ENCODE assay signal across 36 cellular contexts in the genomic region with DNA sequence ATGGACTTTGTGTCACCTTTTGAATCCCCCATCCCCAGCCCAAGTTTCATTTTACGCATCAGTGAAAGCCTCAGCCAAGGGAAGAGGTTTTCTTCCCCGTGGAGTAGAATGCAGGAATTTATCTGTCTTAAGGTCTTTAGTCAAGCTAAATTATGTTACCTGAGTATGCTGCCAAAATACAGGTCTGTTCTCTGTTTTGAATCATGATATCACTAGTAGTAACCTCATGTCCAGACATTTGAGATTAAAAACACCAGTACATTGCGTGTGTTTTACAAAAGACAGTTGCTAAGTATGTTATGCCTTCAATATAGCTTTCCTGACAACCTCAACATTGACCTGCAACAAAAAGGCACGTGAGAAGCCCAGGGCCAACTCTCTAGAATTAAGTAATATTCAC. TPM values are rescaled to one million over a fixed set of nuclear protein-coding genes. Genes with fewer than 3 reads are reported as not detected.
"Had no signal": no experiment of that assay in that cellular context is flagged by ENCODE, and none has a peak within 500 bp of the region (broad histone marks: within the 10 kb centered on the region; RNA-seq: fewer than 3 reads in every experiment).

No MANE protein-coding gene starts in this region.

- H3K27me3 Mint-ChIP-seq: brain had no signal

- H3K4me3 ChIP-seq: K562, Peyer's patch had no signal

- H3K4me3 Mint-ChIP-seq: activated CD4-positive, alpha-beta memory T cell treated with anti-CD3 and anti-CD28 coated beads, Interleukin-2, amount 10 ng/mL, durations not matched to agents 7 days and 5 days; activated CD8-positive, alpha-beta memory T cell treated with anti-CD3 and anti-CD28 coated beads, Interleukin-2, amount 10 ng/mL, durations not matched to agents 7 days and 5 days; activated naive CD4-positive, alpha-beta T cell treated with anti-CD3 and anti-CD28 coated beads, Interleukin-2, amount 10 ng/mL, durations not matched to agents 7 days and 5 days; activated naive CD8-positive, alpha-beta T cell; activated naive CD8-positive, alpha-beta T cell treated with anti-CD3 and anti-CD28 coated beads, Interleukin-2, amount 50 U/mL, for 24 hours; brain had no signal

- ATAC-seq: activated CD8-positive, alpha-beta memory T cell treated with anti-CD3 and anti-CD28 coated beads, Interleukin-2, amount 10 ng/mL, durations not matched to agents 7 days and 5 days; activated naive CD8-positive, alpha-beta T cell treated with anti-CD3 and anti-CD28 coated beads, Interleukin-2, amount 50 U/mL, for 24 hours; K562; PC-3; Right ventricle myocardium inferior had no signal

- DNase-seq: activated CD4-positive, alpha-beta memory T cell treated with anti-CD3 and anti-CD28 coated beads, Interleukin-2, amount 10 ng/mL, durations not matched to agents 7 days and 5 days; activated CD4-positive, alpha-beta T cell treated with anti-CD3 and anti-CD28 coated beads for 1 hour; activated CD4-positive, alpha-beta T cell treated with anti-CD3 and anti-CD28 coated beads for 48 hours; activated CD4-positive, CD25-positive, alpha-beta regulatory T cell; activated CD8-positive, alpha-beta memory T cell treated with anti-CD3 and anti-CD28 coated beads for 24 hours; activated CD8-positive, alpha-beta memory T cell treated with anti-CD3 and anti-CD28 coated beads, Interleukin-2, amount 10 ng/mL, durations not matched to agents 7 days and 5 days; activated CD8-positive, alpha-beta memory T cell treated with anti-CD3 and anti-CD28 coated beads, Interleukin-2, amount 50 U/mL, for 48 hours; activated effector memory CD4-positive, alpha-beta T cell treated with Interleukin-2 at 50 U/mL for 16 hours; activated naive CD4-positive, alpha-beta T cell treated with anti-CD3 and anti-CD28 coated beads, Interleukin-2, amount 10 ng/mL, durations not matched to agents 7 days and 5 days; activated naive CD8-positive, alpha-beta T cell treated with anti-CD3 and anti-CD28 coated beads, Interleukin-2, amount 50 U/mL, for 24 hours; activated T-cell treated with anti-CD3 and anti-CD28 coated beads, Interleukin-2, amount 50 U/mL, for 48 hours; anterior cingulate cortex; NCI-H1092 treated with DMSO at 0.1 percent for 48 hours; NCI-H1417; NCI-H146; NCI-H187; NCI-H2029 treated with DMSO at 0.1 percent for 48 hours; NCI-H2107; NCI-H2171; NCI-H510A; NCI-H526; NCI-H748 treated with DMSO at 0.1 percent for 48 hours; NK-92 treated with Interleukin-12 subunit alpha and Interleukin-12 subunit beta, amount 100 ng/mL, for 24 hours; PC-3; Peyer's patch; SIG-M5; SW 1271; T1000; WERI-Rb-1 had no signal

- H3K4me1 Mint-ChIP-seq: activated CD4-positive, alpha-beta memory T cell treated with anti-CD3 and anti-CD28 coated beads, Interleukin-2, amount 10 ng/mL, durations not matched to agents 7 days and 5 days; activated CD8-positive, alpha-beta memory T cell treated with anti-CD3 and anti-CD28 coated beads, Interleukin-2, amount 10 ng/mL, durations not matched to agents 7 days and 5 days; activated naive CD4-positive, alpha-beta T cell treated with anti-CD3 and anti-CD28 coated beads, Interleukin-2, amount 10 ng/mL, durations not matched to agents 7 days and 5 days; activated naive CD8-positive, alpha-beta T cell treated with anti-CD3 and anti-CD28 coated beads, Interleukin-2, amount 50 U/mL, for 24 hours had no signal

- H3K9me3 ChIP-seq: Peyer's patch had no signal

- H3K27ac Mint-ChIP-seq: activated CD4-positive, alpha-beta memory T cell treated with anti-CD3 and anti-CD28 coated beads, Interleukin-2, amount 10 ng/mL, durations not matched to agents 7 days and 5 days; activated CD8-positive, alpha-beta memory T cell treated with anti-CD3 and anti-CD28 coated beads, Interleukin-2, amount 10 ng/mL, durations not matched to agents 7 days and 5 days; activated naive CD4-positive, alpha-beta T cell treated with anti-CD3 and anti-CD28 coated beads, Interleukin-2, amount 10 ng/mL, durations not matched to agents 7 days and 5 days; activated naive CD8-positive, alpha-beta T cell; activated naive CD8-positive, alpha-beta T cell treated with anti-CD3 and anti-CD28 coated beads, Interleukin-2, amount 50 U/mL, for 24 hours had no signal

- H3K27me3 ChIP-seq: Peyer's patch had no signal

- H3K27ac ChIP-seq: Peyer's patch, RWPE1, WERI-Rb-1 had no signal

- H3K36me3 Mint-ChIP-seq: activated CD8-positive, alpha-beta memory T cell treated with anti-CD3 and anti-CD28 coated beads, Interleukin-2, amount 10 ng/mL, durations not matched to agents 7 days and 5 days; activated naive CD4-positive, alpha-beta T cell treated with anti-CD3 and anti-CD28 coated beads, Interleukin-2, amount 10 ng/mL, durations not matched to agents 7 days and 5 days; activated naive CD8-positive, alpha-beta T cell; brain had no signal

- H3K9me3 Mint-ChIP-seq: activated CD4-positive, alpha-beta memory T cell treated with anti-CD3 and anti-CD28 coated beads, Interleukin-2, amount 10 ng/mL, durations not matched to agents 7 days and 5 days; activated naive CD4-positive, alpha-beta T cell treated with anti-CD3 and anti-CD28 coated beads, Interleukin-2, amount 10 ng/mL, durations not matched to agents 7 days and 5 days had no signal

- H3K36me3 ChIP-seq: Peyer's patch, WERI-Rb-1 had no signal

RNA-seq across cellular contexts. Expression of a gene that starts 40.2 kb away (rescaled TPM):
- total RNA-seq: activated CD4-positive, alpha-beta memory T cell treated with anti-CD3 and anti-CD28 coated beads, Interleukin-2, amount 10 ng/mL, durations not matched to agents 7 days and 5 days; activated CD8-positive, alpha-beta memory T cell treated with anti-CD3 and anti-CD28 coated beads, Interleukin-2, amount 10 ng/mL, durations not matched to agents 7 days and 5 days; T-helper 1 cell treated with Interleukin-12 subunit alpha and Interleukin-12 subunit beta and Interleukin-4 antibody, amounts not matched to agents 30 ng/mL and 1 ng/mL, for 36 hours; T-helper 2 cell treated with Interferon-gamma antibody and Interleukin-4, amounts not matched to agents 100 ng/mL and 5 ng/mL, for 36 hours had no signal
